In the genomic region with DNA sequence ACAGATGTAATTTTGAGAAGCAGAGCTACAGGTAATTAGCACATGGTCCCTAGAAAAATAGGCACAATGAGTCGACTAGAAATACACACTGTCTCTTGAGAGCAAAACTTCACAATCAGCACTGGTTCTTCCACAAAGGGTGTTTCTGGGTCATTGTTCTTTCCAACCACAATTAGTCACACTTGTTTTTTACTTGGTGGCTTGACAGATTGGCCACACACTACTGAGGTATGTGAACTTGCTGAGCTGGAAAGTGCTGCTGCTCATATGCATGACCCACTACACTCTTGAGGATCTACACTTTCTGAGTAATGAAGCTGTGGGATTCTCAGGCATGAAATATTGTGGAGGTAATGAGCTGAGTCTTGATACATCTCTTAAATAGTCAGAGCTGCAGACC, we compare ENCODE assay signal across 8 cellular contexts.
DNase-seq lines count a peak whose midpoint lies in the region; TF ChIP-seq lines count a peak whose summit lies in the region.

No MANE protein-coding gene starts in this region.

- no peak overlapping the region for H3K4me3 ChIP-seq in kidney epithelial cell (ENCODE audit: low read depth, low read length)
- H3K4me3 ChIP-seq in coronary artery: no peak overlapping the region

- no peaks in the 10 kb centered on the region for H3K27me3 ChIP-seq in kidney epithelial cell (ENCODE audit: control insufficient read depth, insufficient read depth, low read length)

- H3K36me3 ChIP-seq in kidney epithelial cell (ENCODE audit: control insufficient read depth, insufficient read depth, low read length): no peaks in the 10 kb centered on the region

- H3K27ac ChIP-seq in RWPE1 (no peak overlapping the region), coronary artery (no peak overlapping the region)

- DNase-seq in GM04504 (ENCODE audit: low read depth): peak; percentile 91
- peak; percentile 97 for DNase-seq in HCEC 1CT
- DNase-seq in RWPE1 (ENCODE audit: low spot score): peak; percentile 59
- peak; percentile 99 for DNase-seq in kidney epithelial cell (ENCODE audit: low read depth)
- DNase-seq in NCI-H2107 treated with DMSO at 0.1 percent for 48 hours (lab: John Stamatoyannopoulos, UW; ENCODE audit: unreplicated experiment): no peak
- DNase-seq in Kasumi-1 (lab: John Stamatoyannopoulos, UW): no peak
- no peak for DNase-seq in coronary artery (ENCODE audit: low spot score)
- DNase-seq in NCI-H345 (lab: John Stamatoyannopoulos, UW): no peak

- TF ChIP-seq CTCF in RWPE1 (conservative IDR thresholded peaks at IDR 0.05; ENCODE audit: low read depth): no peak
- TF ChIP-seq CTCF in kidney epithelial cell (IDR thresholded peaks at IDR 0.05; ENCODE audit: insufficient read depth, low read length, poor library complexity, severe bottlenecking): no peak
- no peak for TF ChIP-seq CTCF in coronary artery (IDR thresholded peaks at IDR 0.05)

- POLR2A ChIA-PET in RWPE1 (lab: Yijun Ruan, JAX; ENCODE audit: low non-redundant PET): interaction anchor here (0.7 kb wide), 1 partner anchor 1593 kb away, joined by 4 read pairs; no protein-coding TSS in a partner anchor

- CTCF ChIA-PET in RWPE1 (lab: Yijun Ruan, JAX): interaction anchor here (0.6 kb wide), 1 partner anchor 106 kb away, joined by 9 read pairs; no protein-coding TSS in a partner anchor

Comparison
In these comparisons a context has a peak if more than half of its experiments do, and no peak if none do; other contexts are left out.
1. DNase-seq: peak in GM04504 (single experiment), HCEC 1CT (single experiment), RWPE1 (single experiment) and kidney epithelial cell (single experiment); none in NCI-H2107 treated with DMSO at 0.1 percent for 48 hours (single experiment), Kasumi-1 (0 of 2), coronary artery (single experiment) and NCI-H345 (single experiment).